8 cellular contexts compared by ENCODE assay signal in the genomic region with DNA sequence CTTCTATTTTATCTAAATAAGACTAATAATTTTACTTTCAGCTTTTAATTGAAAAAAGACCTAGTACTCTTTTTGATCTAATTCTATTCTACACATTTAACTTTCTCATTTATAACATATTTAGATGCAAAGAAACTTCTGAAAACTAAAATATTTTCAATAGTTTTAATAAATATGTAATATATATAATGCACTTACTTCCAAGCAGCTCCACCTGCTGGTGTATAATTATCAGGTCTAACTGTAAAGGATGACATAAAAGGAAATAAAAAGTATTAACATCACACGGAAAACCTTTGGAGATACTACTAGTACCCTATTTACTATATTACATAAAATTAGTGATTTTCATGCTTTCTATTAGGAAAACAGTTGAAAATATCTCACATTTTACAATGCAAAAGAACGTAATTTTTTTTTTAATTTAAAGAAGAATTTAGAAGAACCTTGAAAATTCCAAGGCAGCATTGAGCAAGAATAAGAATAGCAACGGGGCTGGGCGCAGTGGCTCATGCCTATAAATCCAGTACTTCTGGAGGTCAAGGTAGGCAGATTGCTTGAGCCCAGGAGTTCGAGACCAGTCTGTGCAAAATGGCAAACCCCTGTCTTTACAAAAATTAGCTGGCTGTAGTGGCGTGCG. TPM values are rescaled to one million over a fixed set of nuclear protein-coding genes. Genes with fewer than 3 reads are reported as not detected.
A peak's percentile ranks its signal among the peaks of the same experiment; 100 is the strongest.
DNase-seq lines count a peak whose midpoint lies in the region; TF ChIP-seq lines count a peak whose summit lies in the region.

No MANE protein-coding gene starts in this region.

- no peak overlapping the region for H3K4me3 ChIP-seq in CD4-positive, alpha-beta memory T cell (ENCODE audit: low read length in 2 of 2)
- H3K4me3 ChIP-seq in HFF-Myc (replicated peaks; ENCODE audit: low read depth, low read length) (no peak overlapping the region), liver (ENCODE audit: low read depth in 1 of 3, low read length in 3 of 3) (no peak overlapping the region), vagina (no peak overlapping the region)

- H3K27ac Mint-ChIP-seq in CD4-positive, alpha-beta memory T cell: no peak overlapping the region

- H3K9ac ChIP-seq in liver (ENCODE audit: low read depth in 1 of 2, low read length in 2 of 2): no peak overlapping the region

- intact Hi-C loops in CD4-positive, alpha-beta memory T cell (cut with micrococcal nuclease): loop anchor here (1.0 kb wide), 1 partner anchor 406 kb away; no protein-coding TSS in a partner anchor
- intact Hi-C loops in vagina (cut with DNase I): no loop called here

- no peaks in the 10 kb centered on the region for H3K4me1 ChIP-seq in CD4-positive, alpha-beta memory T cell (ENCODE audit: insufficient read depth, low read length)
- H3K4me1 ChIP-seq in liver (ENCODE audit: control insufficient read depth in 4 of 4, insufficient read depth in 4 of 4, low read length in 3 of 4): no peaks in the 10 kb centered on the region
- H3K4me1 ChIP-seq in vagina: no peaks in the 10 kb centered on the region

- H3K36me3 ChIP-seq in CD4-positive, alpha-beta memory T cell (ENCODE audit: insufficient read depth, low read length): no peaks in the 10 kb centered on the region
- no peaks in the 10 kb centered on the region for H3K36me3 ChIP-seq in liver (ENCODE audit: control insufficient read depth in 4 of 4, insufficient read depth in 3 of 4, low read depth in 1 of 4, low read length in 3 of 4)
- no peaks in the 10 kb centered on the region for H3K36me3 ChIP-seq in vagina

- H3K9me3 ChIP-seq in CD4-positive, alpha-beta memory T cell (ENCODE audit: control insufficient read depth in 1 of 2, low read length in 2 of 2): no peaks in the 10 kb centered on the region
- H3K9me3 ChIP-seq in liver (ENCODE audit: control insufficient read depth in 4 of 4, low read length in 3 of 4): no peaks in the 10 kb centered on the region
- no peaks in the 10 kb centered on the region for H3K9me3 ChIP-seq in vagina

- no peaks in the 10 kb centered on the region for H3K27me3 ChIP-seq in CD4-positive, alpha-beta memory T cell (ENCODE audit: insufficient read depth, low read length)
- H3K27me3 ChIP-seq in liver (ENCODE audit: control insufficient read depth in 4 of 4, insufficient read depth in 4 of 4, low read length in 3 of 4) (no peaks in the 10 kb centered on the region), vagina (no peaks in the 10 kb centered on the region)

- TF ChIP-seq POLR2A in vagina (IDR thresholded peaks at IDR 0.05): no peak

- no peaks in the 10 kb centered on the region for H3K9me3 Mint-ChIP-seq in CD4-positive, alpha-beta memory T cell

- peaks cover 2 to 4% of the 10 kb centered on the region in 2 donors for H3K27me3 Mint-ChIP-seq in CD4-positive, alpha-beta memory T cell

- H3K27ac ChIP-seq in CD4-positive, alpha-beta memory T cell (ENCODE audit: low read depth, low read length): no peak overlapping the region
- H3K27ac ChIP-seq in liver (ENCODE audit: low read depth in 1 of 2, low read length in 2 of 2) (no peak overlapping the region), vagina (no peak overlapping the region)

- TF ChIP-seq CTCF in HFF-Myc (IDR thresholded peaks at IDR 0.05; ENCODE audit: low read depth, low read length, missing control alignments) (peak; percentile 26), liver (IDR thresholded peaks at IDR 0.05; ENCODE audit: low read depth, low read length, missing input control) (peak; percentile 17), vagina (IDR thresholded peaks at IDR 0.05) (no peak)

- H3K36me3 Mint-ChIP-seq in CD4-positive, alpha-beta memory T cell: no peaks in the 10 kb centered on the region

- POLR2A ChIA-PET in CD4-positive, alpha-beta memory T cell (lab: Charles Lee; ENCODE audit: partially characterized antibody): no interaction called here

- TF ChIP-seq RAD21 in liver (IDR thresholded peaks at IDR 0.05): peak; percentile 30 to 45

- no peaks in the 10 kb centered on the region for H3K4me1 Mint-ChIP-seq in CD4-positive, alpha-beta memory T cell

- 76% methylated on average over 7 of the region's 7 CpGs for WGBS in liver

- CTCF ChIA-PET in CD4-positive, alpha-beta memory T cell (lab: Charles Lee; ENCODE audit: partially characterized antibody): interaction anchor here (1.0 to 1.5 kb wide), 3 partner anchors 12 to 405 kb away, joined by 3 to 4 read pairs (median 4); no protein-coding TSS in a partner anchor

- DNase-seq in CD4-positive, alpha-beta memory T cell: peak in 3 of 5 donors; percentile 2
- DNase-seq in HFF-Myc (ENCODE audit: extremely low read depth, low read depth) (no peak), amniotic epithelial cell (ENCODE audit: low read depth) (peak; percentile 18), retina (no peak), SKM-1 treated with dmso at 0.1 percent for 144 hours (lab: John Stamatoyannopoulos, UW; ENCODE audit: unreplicated experiment) (no peak), vagina (ENCODE audit: extremely low spot score in 2 of 2) (no peak)
- DNase-seq in activated T-cell treated with anti-CD3 and anti-CD28 coated beads, Interleukin-2, amount 50 U/mL, for 1 hour: no peak

- H3K4me3 Mint-ChIP-seq in CD4-positive, alpha-beta memory T cell: no peak overlapping the region

TF ChIP-seq in liver, 16 proteins besides CTCF, POLR2A, EP300 and RAD21:
- TF ChIP-seq SP1 (IDR thresholded peaks at IDR 0.05) (no peak), RXRA (IDR thresholded peaks at IDR 0.05) (no peak), GABPA (IDR thresholded peaks at IDR 0.05 in 1 of 2, conservative IDR thresholded peaks at IDR 0.05 in 1 of 2) (no peak), HNF4G (IDR thresholded peaks at IDR 0.05) (no peak), FOXA1 (IDR thresholded peaks at IDR 0.05) (no peak), YY1 (IDR thresholded peaks at IDR 0.05) (no peak), EGR1 (IDR thresholded peaks at IDR 0.05; ENCODE audit: low read depth in 2 of 2) (no peak)
- TF ChIP-seq, protein P1, sequence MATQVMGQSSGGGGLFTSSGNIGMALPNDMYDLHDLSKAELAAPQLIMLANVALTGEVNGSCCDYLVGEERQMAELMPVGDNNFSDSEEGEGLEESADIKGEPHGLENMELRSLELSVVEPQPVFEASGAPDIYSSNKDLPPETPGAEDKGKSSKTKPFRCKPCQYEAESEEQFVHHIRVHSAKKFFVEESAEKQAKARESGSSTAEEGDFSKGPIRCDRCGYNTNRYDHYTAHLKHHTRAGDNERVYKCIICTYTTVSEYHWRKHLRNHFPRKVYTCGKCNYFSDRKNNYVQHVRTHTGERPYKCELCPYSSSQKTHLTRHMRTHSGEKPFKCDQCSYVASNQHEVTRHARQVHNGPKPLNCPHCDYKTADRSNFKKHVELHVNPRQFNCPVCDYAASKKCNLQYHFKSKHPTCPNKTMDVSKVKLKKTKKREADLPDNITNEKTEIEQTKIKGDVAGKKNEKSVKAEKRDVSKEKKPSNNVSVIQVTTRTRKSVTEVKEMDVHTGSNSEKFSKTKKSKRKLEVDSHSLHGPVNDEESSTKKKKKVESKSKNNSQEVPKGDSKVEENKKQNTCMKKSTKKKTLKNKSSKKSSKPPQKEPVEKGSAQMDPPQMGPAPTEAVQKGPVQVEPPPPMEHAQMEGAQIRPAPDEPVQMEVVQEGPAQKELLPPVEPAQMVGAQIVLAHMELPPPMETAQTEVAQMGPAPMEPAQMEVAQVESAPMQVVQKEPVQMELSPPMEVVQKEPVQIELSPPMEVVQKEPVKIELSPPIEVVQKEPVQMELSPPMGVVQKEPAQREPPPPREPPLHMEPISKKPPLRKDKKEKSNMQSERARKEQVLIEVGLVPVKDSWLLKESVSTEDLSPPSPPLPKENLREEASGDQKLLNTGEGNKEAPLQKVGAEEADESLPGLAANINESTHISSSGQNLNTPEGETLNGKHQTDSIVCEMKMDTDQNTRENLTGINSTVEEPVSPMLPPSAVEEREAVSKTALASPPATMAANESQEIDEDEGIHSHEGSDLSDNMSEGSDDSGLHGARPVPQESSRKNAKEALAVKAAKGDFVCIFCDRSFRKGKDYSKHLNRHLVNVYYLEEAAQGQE (IDR thresholded peaks at IDR 0.05): no peak
- TF ChIP-seq, protein P2, sequence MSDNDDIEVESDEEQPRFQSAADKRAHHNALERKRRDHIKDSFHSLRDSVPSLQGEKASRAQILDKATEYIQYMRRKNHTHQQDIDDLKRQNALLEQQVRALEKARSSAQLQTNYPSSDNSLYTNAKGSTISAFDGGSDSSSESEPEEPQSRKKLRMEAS (IDR thresholded peaks at IDR 0.05): no peak
TF ChIP-seq in liver: peak in this region for 0.

RNA-seq across cellular contexts. Expression of a gene that starts 10.2 kb away (rescaled TPM):
- total RNA-seq in CD4-positive, alpha-beta memory T cell: not detected
- polyA plus RNA-seq in CD4-positive, alpha-beta memory T cell: not detected
- total RNA-seq in liver (not detected), vagina (not detected)
- not detected for polyA plus RNA-seq in liver

RNA-seq across cellular contexts. Expression of a gene that starts 50.6 kb away (rescaled TPM):
- 10 to 100 TPM; 24.9 to 25.0 TPM for total RNA-seq in CD4-positive, alpha-beta memory T cell
- 10 to 100 TPM; 24.9 to 34.2 TPM for polyA plus RNA-seq in CD4-positive, alpha-beta memory T cell
- total RNA-seq in liver (10 to 100 TPM; 30.2 to 76.4 TPM), vagina (78.1 TPM)
- 10 to 100 TPM; 31.0 to 37.7 TPM for polyA plus RNA-seq in liver

Comparison
In these comparisons a context has a peak if more than half of its experiments do, and no peak if none do; other contexts are left out.
1. DNase-seq: peak in CD4-positive, alpha-beta memory T cell (3 of 5) and amniotic epithelial cell (single experiment); none in HFF-Myc (single experiment), retina (single experiment), SKM-1 treated with dmso at 0.1 percent for 144 hours (single experiment), vagina (0 of 2) and activated T-cell treated with anti-CD3 and anti-CD28 coated beads, Interleukin-2, amount 50 U/mL, for 1 hour (single experiment).
2. CTCF ChIP-seq: peak in HFF-Myc (single experiment) and liver (single experiment); none in vagina (0 of 3).